In the genomic region with DNA sequence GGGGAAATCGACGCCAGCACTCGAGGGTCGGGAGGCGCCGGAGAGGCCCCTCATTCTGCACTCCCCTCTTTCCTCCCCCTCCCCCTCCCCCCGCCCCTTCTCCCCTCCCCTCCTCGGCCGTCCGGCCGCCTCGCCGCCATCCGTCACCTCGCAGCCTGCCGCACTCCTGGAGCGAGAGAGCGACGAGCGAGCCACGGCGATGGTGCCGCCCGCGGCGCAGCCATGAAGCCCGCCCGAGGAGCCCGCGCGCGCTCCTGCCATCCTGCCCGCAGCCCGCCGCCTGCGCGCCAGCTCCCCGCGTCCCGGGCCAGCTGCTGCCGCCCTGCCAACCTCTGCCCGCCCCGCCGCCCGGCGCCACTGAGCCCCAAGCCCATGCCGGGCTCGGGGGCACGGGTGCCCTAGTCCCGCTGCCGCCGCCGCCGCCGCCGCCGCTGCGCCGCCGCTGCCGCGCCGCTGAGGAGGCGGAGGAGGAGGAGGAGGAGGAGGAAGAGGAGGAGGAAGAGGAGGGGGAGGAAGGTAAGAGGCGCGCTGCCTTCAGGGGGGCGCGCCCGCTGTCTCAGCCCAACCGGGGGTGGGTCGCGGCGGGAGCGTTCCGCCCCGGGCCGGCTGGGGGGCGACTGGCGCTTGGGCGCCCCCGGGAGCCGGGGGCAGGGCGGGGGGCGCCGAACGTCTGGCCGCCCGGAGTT, we compare ENCODE assay signal across 7 cellular contexts. TPM values are rescaled to one million over a fixed set of nuclear protein-coding genes. Genes with fewer than 3 reads are reported as not detected.
DNase-seq lines count a peak whose midpoint lies in the region; ATAC-seq and TF ChIP-seq lines count a peak whose summit lies in the region.

A gene (plus strand): TSS at position 163 of the 686 bp plus-strand sequence. CDS start 76,937 bp downstream, outside the sequence.

- H3K4me3 ChIP-seq in H7 (ENCODE audit: insufficient read depth, low read depth, low read length) (peak within 1 kb of the TSS; percentile 74), SJSA1 (peak within 1 kb of the TSS; percentile 25), skeletal muscle satellite cell (ENCODE audit: low read length) (peak within 1 kb of the TSS; percentile 50)

- no peak within 1 kb of the TSS for H3K9ac ChIP-seq in skeletal muscle satellite cell (ENCODE audit: low read depth, low read length)

- ATAC-seq in foreskin keratinocyte (peak; percentile 32), GM18505 (IDR thresholded peaks at IDR 0.05; ENCODE audit: unreplicated experiment) (no peak)

- TF ChIP-seq CTCF in foreskin keratinocyte (conservative IDR thresholded peaks at IDR 0.05) = no peak

- H3K27ac ChIP-seq in SJSA1 = no peak within 1 kb of the TSS
- H3K27ac ChIP-seq in foreskin keratinocyte = no peak within 1 kb of the TSS

- TF ChIP-seq POLR2A in GM18505 (IDR thresholded peaks at IDR 0.05; ENCODE audit: borderline replicate concordance, extremely low read depth, insufficient read depth, insufficient read length) = no peak

- H3K36me3 ChIP-seq in H7 (replicated peaks; ENCODE audit: control insufficient read depth, insufficient read depth, low read length) (no peaks in the 10 kb centered on the region), SJSA1 (no peaks in the 10 kb centered on the region), skeletal muscle satellite cell (ENCODE audit: insufficient read depth, low read length) (no peaks in the 10 kb centered on the region)

- H3K4me1 ChIP-seq in SJSA1 (replicated peaks) (no peaks in the 10 kb centered on the region), foreskin keratinocyte (no peaks in the 10 kb centered on the region), skeletal muscle satellite cell (ENCODE audit: control insufficient read depth, insufficient read depth, low read length) (no peaks in the 10 kb centered on the region)

- peaks cover 36% of the 10 kb centered on the region for H3K27me3 ChIP-seq in H7 (ENCODE audit: control insufficient read depth, insufficient read depth, low read length)
- peaks cover 14% of the 10 kb centered on the region for H3K27me3 ChIP-seq in SJSA1 (replicated peaks)
- H3K27me3 ChIP-seq in foreskin keratinocyte = peaks cover 59% of the 10 kb centered on the region
- H3K27me3 ChIP-seq in skeletal muscle satellite cell (ENCODE audit: control insufficient read depth, insufficient read depth, low read length) = peaks cover 71% of the 10 kb centered on the region

- H3K9me3 ChIP-seq in SJSA1 (replicated peaks) = no peaks in the 10 kb centered on the region
- no peaks in the 10 kb centered on the region for H3K9me3 ChIP-seq in skeletal muscle satellite cell (replicated peaks; ENCODE audit: low read length)

- H3K4me2 ChIP-seq in skeletal muscle satellite cell (ENCODE audit: low read length) = peak within 1 kb of the TSS; percentile 74

- DNase-seq in H7 = peak; percentile 87
- no peak for DNase-seq in SJSA1 (ENCODE audit: low read depth in 1 of 2, low spot score in 2 of 2)
- no peak for DNase-seq in foreskin keratinocyte
- no peak for DNase-seq in OCI-M2 (lab: John Stamatoyannopoulos, UW; ENCODE audit: unreplicated experiment)
- no peak for DNase-seq in LoVo (ENCODE audit: low spot score)

RNA-seq across cellular contexts. Expression of the gene that starts here (rescaled TPM):
- 0.55 and 1.4 TPM in 2 replicates for total RNA-seq in H7 (2014; rRNA removed; shearing (Covaris generic))
- not detected in 2 replicates for total RNA-seq in SJSA1 (2014; rRNA removed; shearing (Covaris generic))
- not detected in 2 replicates for total RNA-seq in foreskin keratinocyte
- polyA plus RNA-seq in foreskin keratinocyte = not detected in 2 replicates
- total RNA-seq in skeletal muscle satellite cell (2012; rRNA removed) = 0.22 TPM in 1 of 2 replicates, not detected in the other

Comparison
In these comparisons a context has a peak if more than half of its experiments do, and no peak if none do; other contexts are left out.
1. Peak in ATAC-seq in foreskin keratinocyte; RNA of the gene not detected or under 1 TPM.